In the genomic region with DNA sequence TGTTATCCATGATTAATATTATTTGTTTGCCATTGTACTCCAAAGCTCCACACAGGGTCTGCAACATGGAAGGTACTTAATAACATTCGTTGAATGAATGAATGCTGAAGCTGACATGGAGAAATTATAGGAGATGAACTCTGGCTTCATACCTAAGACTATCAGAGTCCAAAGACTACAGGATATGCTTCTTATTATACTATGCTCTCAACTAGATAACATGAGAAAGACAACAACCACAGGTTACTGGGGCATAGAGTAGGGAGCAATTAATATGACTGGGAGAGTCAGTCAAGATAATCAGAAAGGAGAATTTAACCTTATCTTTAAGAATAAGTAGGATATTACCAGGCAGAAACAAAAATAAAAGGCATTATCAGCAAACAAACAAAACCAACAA, we compare ENCODE assay signal across 34 cellular contexts.
DNase-seq lines count a peak whose midpoint lies in the region; ATAC-seq, FAIRE-seq and TF ChIP-seq lines count a peak whose summit lies in the region.
"Had no signal": no experiment of that assay in that cellular context is flagged by ENCODE, and none has a peak within 500 bp of the region (broad histone marks: within the 10 kb centered on the region; RNA-seq: fewer than 3 reads in every experiment).

No MANE protein-coding gene starts in this region.

- H3K36me3 ChIP-seq in GM12878 (ENCODE audit: control insufficient read depth in 2 of 2, insufficient read depth in 2 of 2, low read length in 1 of 2): no peaks in the 10 kb centered on the region
- H3K36me3 ChIP-seq in small intestine (ENCODE audit: control insufficient read depth in 2 of 2, insufficient read depth in 2 of 2, low read length in 2 of 2): no peaks in the 10 kb centered on the region
- H3K36me3 ChIP-seq: BE2C; BLaER1; BLaER1 treated with 17β-estradiol and CSF1 and Interleukin-3, amounts not matched to agents 10 nM and 100 nM had no signal

- H3K79me2 ChIP-seq in GM12878 (ENCODE audit: control insufficient read depth, insufficient read depth, low read length): no peaks in the 10 kb centered on the region

- no peaks in the 10 kb centered on the region for H4K20me1 ChIP-seq in GM12878 (ENCODE audit: control insufficient read depth, insufficient read depth)
- H4K20me1 ChIP-seq: BLaER1; BLaER1 treated with 17β-estradiol and CSF1 and Interleukin-3, amounts not matched to agents 10 nM and 100 nM had no signal

- SMC1A ChIA-PET in GM12878 (lab: Charles Lee; ENCODE audit: uncharacterized antibody, unreplicated experiment): interaction anchor here (1.2 kb wide), 1 partner anchor 11 kb away, joined by 4 read pairs; no protein-coding TSS in a partner anchor

- no peaks in the 10 kb centered on the region for H3K36me3 Mint-ChIP-seq in activated naive CD4-positive, alpha-beta T cell treated with anti-CD3 and anti-CD28 coated beads, Interleukin-2, amount 50 U/mL, for 72 hours
- H3K36me3 Mint-ChIP-seq: CD14-positive monocyte; CD4-positive, alpha-beta memory T cell; CD4-positive, CD25-positive, alpha-beta regulatory T cell; CD8-positive, alpha-beta memory T cell; CD8-positive, alpha-beta T cell had no signal

- H2AFZ ChIP-seq in GM12878 (ENCODE audit: control insufficient read depth, low read depth, low read length): no peak overlapping the region

- H3K4me1 ChIP-seq in GM12878 (ENCODE audit: control insufficient read depth, insufficient read depth, low read length) (no peaks in the 10 kb centered on the region), small intestine (ENCODE audit: control insufficient read depth in 2 of 2, insufficient read depth in 1 of 2, low read depth in 1 of 2, low read length in 1 of 2) (no peaks in the 10 kb centered on the region)
- H3K4me1 ChIP-seq: A549; BE2C; BLaER1; BLaER1 treated with 17β-estradiol and CSF1 and Interleukin-3, amounts not matched to agents 10 nM and 100 nM had no signal

- FAIRE-seq in GM12878 (lab: Jason Lieb, UNC): peak; percentile 13
- FAIRE-seq in small intestine (lab: Jason Lieb, UNC): no peak
- FAIRE-seq: A204.1, A549, D721Med had no signal

- no peak for TF ChIP-seq RAD21 in GM12878 (IDR thresholded peaks at IDR 0.05; ENCODE audit: insufficient read depth, low read depth, low read length)

- RAD21 ChIA-PET in GM12878 (lab: Charles Lee; ENCODE audit: unreplicated experiment): interaction anchor here (0.6 kb wide), 1 partner anchor 30 kb away, joined by 3 read pairs; no protein-coding TSS in a partner anchor

- no peak for TF ChIP-seq CTCF in GM12878 (IDR thresholded peaks at IDR 0.05 in 2 of 3, conservative IDR thresholded peaks at IDR 0.05 in 1 of 3; ENCODE audit: control insufficient read depth in 2 of 3, extremely low read depth in 1 of 3, insufficient read depth in 1 of 3, low read depth in 3 of 3, low read length in 3 of 3)

- no peaks in the 10 kb centered on the region for H3K9me3 ChIP-seq in GM12878 (replicated peaks; ENCODE audit: control insufficient read depth, insufficient read depth, low read length)
- no peaks in the 10 kb centered on the region for H3K9me3 ChIP-seq in small intestine (ENCODE audit: control insufficient read depth, low read depth)
- H3K9me3 ChIP-seq: A549; BE2C; BLaER1; BLaER1 treated with 17β-estradiol and CSF1 and Interleukin-3, amounts not matched to agents 10 nM and 100 nM; Caco-2 had no signal

- no peak for TF ChIP-seq EP300 in GM12878 (IDR thresholded peaks at IDR 0.05; ENCODE audit: borderline replicate concordance in 1 of 2, control insufficient read depth in 1 of 2, low read depth in 2 of 2, low read length in 2 of 2)

- no peak overlapping the region for H3K27ac ChIP-seq in GM12878 (ENCODE audit: control insufficient read depth, insufficient read depth)
- H3K27ac ChIP-seq in small intestine (ENCODE audit: low read depth in 1 of 2, low read length in 1 of 2): no peak overlapping the region
- H3K27ac ChIP-seq: 22Rv1; A549; BLaER1; BLaER1 treated with 17β-estradiol and CSF1 and Interleukin-3, amounts not matched to agents 10 nM and 100 nM; C4-2B had no signal

- intact Hi-C loops in GM12878 (cut with micrococcal nuclease; ENCODE audit: unreplicated experiment): no loop called here
- intact Hi-C loops in left colon (cut with DNase I, micrococcal nuclease): no loop called here

- in situ Hi-C loops in GM12878 (cut with MboI): no loop called here

- H3K27me3 ChIP-seq in GM12878 (replicated peaks in 1 of 2; ENCODE audit: control insufficient read depth in 2 of 2, insufficient read depth in 2 of 2, low read length in 1 of 2) (no peaks in the 10 kb centered on the region), small intestine (ENCODE audit: control insufficient read depth in 2 of 2, insufficient read depth in 2 of 2, low read length in 2 of 2) (no peaks in the 10 kb centered on the region)
- H3K27me3 ChIP-seq: BE2C; BLaER1; BLaER1 treated with 17β-estradiol and CSF1 and Interleukin-3, amounts not matched to agents 10 nM and 100 nM had no signal

- 0 out of 3 replicates have a peak, but pooled peaks have one; percentile 28 for ATAC-seq in GM12878
- peak; percentile 67 for ATAC-seq in left colon
- no peak for ATAC-seq in activated naive CD4-positive, alpha-beta T cell treated with anti-CD3 and anti-CD28 coated beads, Interleukin-2, amount 50 U/mL, for 72 hours
- ATAC-seq: A549; CD8-positive, alpha-beta T cell had no signal

- no peak overlapping the region for H3K4me2 ChIP-seq in GM12878 (ENCODE audit: control insufficient read depth, insufficient read depth)
- H3K4me2 ChIP-seq: A549; BLaER1; BLaER1 treated with 17β-estradiol and CSF1 and Interleukin-3, amounts not matched to agents 10 nM and 100 nM had no signal

- no peak overlapping the region for H3K27ac Mint-ChIP-seq in activated naive CD4-positive, alpha-beta T cell treated with anti-CD3 and anti-CD28 coated beads, Interleukin-2, amount 50 U/mL, for 72 hours
- H3K27ac Mint-ChIP-seq: B cell; CD14-positive monocyte; CD4-positive, alpha-beta memory T cell; CD4-positive, alpha-beta T cell; CD4-positive, CD25-positive, alpha-beta regulatory T cell; CD8-positive, alpha-beta memory T cell; CD8-positive, alpha-beta T cell had no signal

- CTCF ChIA-PET in GM12878 (lab: Yijun Ruan, JAX): no interaction called here
- CTCF ChIA-PET in HEK293T (lab: Yijun Ruan, JAX): no interaction called here

- TF ChIP-seq POLR2A in GM12878 (IDR thresholded peaks at IDR 0.05; ENCODE audit: low read depth, low read length): no peak

- POLR2A ChIA-PET in GM12878 (lab: Charles Lee): no interaction called here
- POLR2A ChIA-PET in HEK293T (lab: Yijun Ruan, JAX): no interaction called here

- 5% methylated on average over 1 of the region's 1 CpG for WGBS in GM12878 (ENCODE audit: insufficient coverage, insufficient replicate concordance, low lambda C conversion rate, missing lambda C conversion rate)
- WGBS in small intestine, 3 donors: 24 to 75% (median 44%) methylated on average over 1 of the region's 1 CpG

- no peak overlapping the region for H3K9ac ChIP-seq in GM12878 (ENCODE audit: control insufficient read depth, insufficient read depth, low read length)
- H3K9ac ChIP-seq: BLaER1; BLaER1 treated with 17β-estradiol and CSF1 and Interleukin-3, amounts not matched to agents 10 nM and 100 nM had no signal

- no peak overlapping the region for H3K4me3 ChIP-seq in GM12878
- no peak overlapping the region for H3K4me3 ChIP-seq in small intestine (ENCODE audit: low read depth in 1 of 2, low read length in 2 of 2)
- H3K4me3 ChIP-seq: A549; BLaER1; BLaER1 treated with 17β-estradiol and CSF1 and Interleukin-3, amounts not matched to agents 10 nM and 100 nM had no signal

- DNase-seq in DMS53 treated with DMSO at 0.1 percent for 48 hours (lab: John Stamatoyannopoulos, UW; ENCODE audit: unreplicated experiment) (peak; percentile 89), DMS53 (lab: John Stamatoyannopoulos, UW) (no peak), GM12878 (ENCODE audit: low read depth, low spot score) (no peak), left colon (no peak), small intestine (peak; percentile 62), NCI-H1417 treated with DMSO at 0.1 percent for 48 hours (lab: John Stamatoyannopoulos, UW) (no peak), HEK293T (ENCODE audit: extremely low spot score) (no peak)
- DNase-seq in activated naive CD4-positive, alpha-beta T cell treated with anti-CD3 and anti-CD28 coated beads, Interleukin-2, amount 50 U/mL, for 72 hours (ENCODE audit: low spot score in 2 of 2): no peak
- DNase-seq: 8988T; ACHN; AML-193; BE2C; C1 segment of cervical spinal cord; Caco-2; Calu3; CD4-positive, alpha-beta memory T cell; CD4-positive, alpha-beta T cell; CD4-positive, CD25-positive, alpha-beta regulatory T cell; CD8-positive, alpha-beta memory T cell; CD8-positive, alpha-beta T cell; DMS 273 treated with DMSO at 0.1 percent for 48 hours; DMS79; DMS79 treated with DMSO at 0.1 percent for 48 hours; DND-41; EL had no signal

- H3K9me3 Mint-ChIP-seq in activated naive CD4-positive, alpha-beta T cell treated with anti-CD3 and anti-CD28 coated beads, Interleukin-2, amount 50 U/mL, for 72 hours: peaks cover 3% of the 10 kb centered on the region in 2 donors
- H3K9me3 Mint-ChIP-seq: CD8-positive, alpha-beta T cell had no signal

- BruUV-seq in GM12878 (replicated peaks; lab: Mats Ljungman, UMichigan): no TSS peak

TF ChIP-seq in GM12878, 131 proteins besides CTCF, POLR2A, EP300 and RAD21 (continues in another document):
- no peak for TF ChIP-seq ZNF217 (IDR thresholded peaks at IDR 0.05)
- TF ChIP-seq GABPA (IDR thresholded peaks at IDR 0.05; ENCODE audit: low read depth): no peak

TF ChIP-seq in HEK293T, 16 proteins besides CTCF, POLR2A, EP300 and RAD21:
- TF ChIP-seq FOXK2 (IDR thresholded peaks at IDR 0.05) (no peak), L3MBTL2 (conservative IDR thresholded peaks at IDR 0.05) (no peak), ZNF384 (IDR thresholded peaks at IDR 0.05) (no peak), FOXM1 (IDR thresholded peaks at IDR 0.05; ENCODE audit: borderline replicate concordance) (no peak), HDGF (IDR thresholded peaks at IDR 0.05; ENCODE audit: borderline replicate concordance) (no peak), ARNT (IDR thresholded peaks at IDR 0.05) (no peak), TARDBP (IDR thresholded peaks at IDR 0.05) (no peak), CTBP1 (IDR thresholded peaks at IDR 0.05; ENCODE audit: borderline replicate concordance) (no peak), SP1 (IDR thresholded peaks at IDR 0.05) (no peak), ELF4 (IDR thresholded peaks at IDR 0.05) (no peak), FOXA1 (IDR thresholded peaks at IDR 0.05) (no peak), BHLHE40 (IDR thresholded peaks at IDR 0.05; ENCODE audit: borderline replicate concordance) (no peak), SUZ12 (IDR thresholded peaks at IDR 0.05) (no peak)
- TF ChIP-seq, protein P1, sequence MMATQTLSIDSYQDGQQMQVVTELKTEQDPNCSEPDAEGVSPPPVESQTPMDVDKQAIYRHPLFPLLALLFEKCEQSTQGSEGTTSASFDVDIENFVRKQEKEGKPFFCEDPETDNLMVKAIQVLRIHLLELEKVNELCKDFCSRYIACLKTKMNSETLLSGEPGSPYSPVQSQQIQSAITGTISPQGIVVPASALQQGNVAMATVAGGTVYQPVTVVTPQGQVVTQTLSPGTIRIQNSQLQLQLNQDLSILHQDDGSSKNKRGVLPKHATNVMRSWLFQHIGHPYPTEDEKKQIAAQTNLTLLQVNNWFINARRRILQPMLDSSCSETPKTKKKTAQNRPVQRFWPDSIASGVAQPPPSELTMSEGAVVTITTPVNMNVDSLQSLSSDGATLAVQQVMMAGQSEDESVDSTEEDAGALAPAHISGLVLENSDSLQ (IDR thresholded peaks at IDR 0.05): no peak

Comparison
In these comparisons a context has a peak if more than half of its experiments do, and no peak if none do; other contexts are left out.
1. DNase-seq: peak in DMS53 treated with DMSO at 0.1 percent for 48 hours (single experiment) and small intestine (single experiment); none in DMS53 (single experiment), GM12878 (single experiment), left colon (0 of 2), NCI-H1417 treated with DMSO at 0.1 percent for 48 hours (single experiment), activated naive CD4-positive, alpha-beta T cell treated with anti-CD3 and anti-CD28 coated beads, Interleukin-2, amount 50 U/mL, for 72 hours (0 of 2) and HEK293T (single experiment).
2. ATAC-seq: peak in GM12878 (single experiment) and left colon (single experiment); none in activated naive CD4-positive, alpha-beta T cell treated with anti-CD3 and anti-CD28 coated beads, Interleukin-2, amount 50 U/mL, for 72 hours (0 of 2).